Comparison of ENCODE assay signal across 8 cellular contexts in the genomic region with DNA sequence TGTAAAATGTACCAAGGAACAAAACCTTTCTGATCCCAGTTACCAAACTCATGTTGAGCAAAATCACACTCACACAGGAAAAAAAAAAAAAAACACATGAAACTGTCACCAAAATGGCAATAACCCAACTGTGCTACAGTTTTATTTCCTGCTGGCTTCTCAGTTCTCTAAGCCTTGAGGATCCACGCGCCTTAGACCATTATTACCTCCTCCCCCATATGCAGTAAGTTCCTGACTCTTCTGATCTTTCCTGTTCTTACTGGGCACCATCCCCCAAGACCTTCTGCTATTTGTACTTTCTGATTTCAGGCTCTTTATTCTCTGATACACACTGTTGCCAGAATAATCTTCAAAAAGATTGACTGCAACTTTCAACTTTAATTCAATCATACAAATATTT.
DNase-seq lines count a peak whose midpoint lies in the region; ATAC-seq, FAIRE-seq and TF ChIP-seq lines count a peak whose summit lies in the region.

No MANE protein-coding gene starts in this region.

- FAIRE-seq in pancreas (lab: Jason Lieb, UNC): no peak

- DNase-seq in A172 (ENCODE audit: low spot score): peak; percentile 9
- DNase-seq in GM19238 (ENCODE audit: insufficient read length, low spot score): peak; percentile 31
- no peak for DNase-seq in MG63
- DNase-seq in choroid plexus epithelial cell (ENCODE audit: low read depth): peak; percentile 53
- DNase-seq in pancreas: no peak
- DNase-seq in NCI-H2081 (lab: John Stamatoyannopoulos, UW): no peak
- DNase-seq in iPS-NIHi11 (ENCODE audit: low spot score): no peak
- no peak for DNase-seq in Ammon's horn (ENCODE audit: low spot score)

- no peaks in the 10 kb centered on the region for H3K27me3 ChIP-seq in MG63
- H3K27me3 ChIP-seq in pancreas: no peaks in the 10 kb centered on the region

- H3K9me3 ChIP-seq in MG63 (no peaks in the 10 kb centered on the region), pancreas (no peaks in the 10 kb centered on the region)

- H3K36me3 ChIP-seq in MG63 (peaks cover 50% of the 10 kb centered on the region), pancreas (no peaks in the 10 kb centered on the region)

- 54 to 64% methylated on average over 2 of the region's 2 CpGs for WGBS in pancreas, 2 donors

- peaks cover 0 to 41% (median 17%) of the 10 kb centered on the region in 3 donors for H3K4me1 ChIP-seq in pancreas

- peak in 3 of 4 donors; percentile 43 to 53 (median 52) for ATAC-seq in pancreas

- H3K4me3 ChIP-seq in MG63 (peak overlapping the region; percentile 5; the same call in 1 of the 2 replicates), choroid plexus epithelial cell (ENCODE audit: low read depth, low read length) (no peak overlapping the region), pancreas (no peak overlapping the region)

- TF ChIP-seq CTCF in choroid plexus epithelial cell (conservative IDR thresholded peaks at IDR 0.05; ENCODE audit: low read depth, low read length) (no peak), pancreas (IDR thresholded peaks at IDR 0.05) (no peak)

- intact Hi-C loops in pancreas (cut with DNase I): no loop called here

- H3K27ac ChIP-seq in pancreas: peak overlapping the region in 2 of 4 donors; percentile 5 to 50

Comparison
In these comparisons a context has a peak if more than half of its experiments do, and no peak if none do; other contexts are left out.
1. DNase-seq: peak in A172 (single experiment), GM19238 (single experiment) and choroid plexus epithelial cell (single experiment); none in MG63 (single experiment), pancreas (0 of 6), NCI-H2081 (0 of 2), iPS-NIHi11 (single experiment) and Ammon's horn (single experiment).